Comparison of ENCODE assay signal across 10 cellular contexts in genomic region chr2:85579266-85579935, GRCh38. TPM values are rescaled to one million over a fixed set of nuclear protein-coding genes. Genes with fewer than 3 reads are reported as not detected.
DNase-seq lines count a peak whose midpoint lies in the region; ATAC-seq, FAIRE-seq and TF ChIP-seq lines count a peak whose summit lies in the region.
"Had no signal": no experiment of that assay in that cellular context is flagged by ENCODE, and none has a peak within 500 bp of the region (broad histone marks: within the 10 kb centered on the region; RNA-seq: fewer than 3 reads in every experiment).

No MANE protein-coding gene starts in this region.

- WGBS in A549 (ENCODE audit: missing lambda C conversion rate) = 76% methylated on average over 6 of the region's 6 CpGs

- DNase-seq in A549 (ENCODE audit: low read depth in 1 of 2, low spot score in 1 of 2) (no peak), NAMALWA (ENCODE audit: low spot score) (peak; percentile 43), DMS79 treated with DMSO at 0.1 percent for 48 hours (lab: John Stamatoyannopoulos, UW) (no peak), hippocampal formation (lab: John Stamatoyannopoulos, UW) (no peak)
- DNase-seq in central memory CD8-positive, alpha-beta T cell (ENCODE audit: low spot score in 2 of 2) = no peak
- DNase-seq: DMS53; stimulated activated CD4-positive, alpha-beta T cell treated with anti-CD3 and anti-CD28 coated beads, Interleukin-4, amount 100 ng/mL, for 4 hours had no signal

- peak overlapping the region; percentile 94 for H3K27ac Mint-ChIP-seq in central memory CD8-positive, alpha-beta T cell (ENCODE audit: low read depth)

- H3K27ac ChIP-seq in A549 (no peak overlapping the region), muscle layer of duodenum (ENCODE audit: low read length) (peak overlapping the region; percentile 26)

- TF ChIP-seq POLR2A in A549 (IDR thresholded peaks at IDR 0.05; ENCODE audit: low read length) = no peak

- peaks cover 7% of the 10 kb centered on the region for H3K4me1 ChIP-seq in A549
- peaks cover 5 to 11% of the 10 kb centered on the region in 2 donors for H3K4me1 ChIP-seq in muscle layer of duodenum (ENCODE audit: control insufficient read depth in 1 of 2, insufficient read depth in 2 of 2, low read length in 2 of 2)

- TF ChIP-seq RAD21 in A549 (conservative IDR thresholded peaks at IDR 0.05 in 1 of 2, IDR thresholded peaks at IDR 0.05 in 1 of 2) = no peak

- H3K4me3 Mint-ChIP-seq in central memory CD8-positive, alpha-beta T cell = peak overlapping the region; percentile 95

- no peaks in the 10 kb centered on the region for H3K9me3 Mint-ChIP-seq in central memory CD8-positive, alpha-beta T cell

- TF ChIP-seq CTCF in A549 (IDR thresholded peaks at IDR 0.05) = no peak

- no peaks in the 10 kb centered on the region for H3K36me3 ChIP-seq in muscle layer of duodenum (ENCODE audit: control insufficient read depth in 1 of 2, insufficient read depth in 2 of 2, low read length in 2 of 2)

- FAIRE-seq in A549 (lab: Jason Lieb, UNC) = no peak

- no peak overlapping the region for H3K4me2 ChIP-seq in A549

- H3K4me3 ChIP-seq in A549 = no peak overlapping the region
- H3K4me3 ChIP-seq in muscle layer of duodenum (ENCODE audit: low read depth in 1 of 2, low read length in 2 of 2) = peak overlapping the region in 1 of 2 donors; percentile 56

- POLR2A ChIA-PET in A549 (lab: Yijun Ruan, JAX) = interaction anchor here (0.9 kb wide), 1 partner anchor 16 kb away, joined by 3 read pairs; the partner anchor contains the start of gene RNF181

- H3K27me3 Mint-ChIP-seq in central memory CD8-positive, alpha-beta T cell = no peaks in the 10 kb centered on the region

- CTCF ChIA-PET in A549 (lab: Yijun Ruan, JAX) = interaction anchor here (0.7 to 1.5 kb wide), 4 partner anchors 9 to 58 kb away, joined by 3 to 4 read pairs (median 4); no protein-coding TSS in a partner anchor

- H3K9me3 ChIP-seq in A549 (no peaks in the 10 kb centered on the region), muscle layer of duodenum (ENCODE audit: control insufficient read depth in 1 of 2, low read length in 2 of 2) (no peaks in the 10 kb centered on the region)

- H3K27me3 ChIP-seq in muscle layer of duodenum (ENCODE audit: low read depth, low read length) = no peaks in the 10 kb centered on the region

- no peak for TF ChIP-seq EP300 in A549 (IDR thresholded peaks at IDR 0.05)

- H3K36me3 Mint-ChIP-seq in central memory CD8-positive, alpha-beta T cell (ENCODE audit: insufficient read depth) = peaks cover 31% of the 10 kb centered on the region

- peaks cover 46% of the 10 kb centered on the region for H3K4me1 Mint-ChIP-seq in central memory CD8-positive, alpha-beta T cell

- ATAC-seq in A549 (no peak), GM19324 (IDR thresholded peaks at IDR 0.05; ENCODE audit: low FRiP score, unreplicated experiment) (no peak), HG02798 (IDR thresholded peaks at IDR 0.05; ENCODE audit: poor library complexity, unreplicated experiment) (no peak)
- ATAC-seq in central memory CD8-positive, alpha-beta T cell (replicated peaks; ENCODE audit: extremely low read depth, poor library complexity, severe bottlenecking) = no peak

TF ChIP-seq in A549, 52 proteins besides CTCF, POLR2A, EP300 and RAD21:
- TF ChIP-seq HOXB13 (CRISPR knock-in tag; IDR thresholded peaks at IDR 0.05; ENCODE audit: low read depth) (no peak), MAFK (IDR thresholded peaks at IDR 0.05; ENCODE audit: partially characterized antibody) (peak; percentile 11)

RNA-seq across cellular contexts. Expression of gene VAMP8, which starts 2.0 kb away (rescaled TPM):
- polyA plus RNA-seq in A549 (2011; rRNA removed) = 38.3 and 41.1 TPM in 2 replicates
- polyA plus RNA-seq in A549 (2012; cell fraction: cytosol; rRNA removed) = 21.5 and 24.5 TPM in 2 replicates
- 5.7 and 12.5 TPM in 2 replicates for polyA plus RNA-seq in A549 (2012; cell fraction: nucleus; rRNA removed)
- polyA plus RNA-seq in A549 (2017; fragmentation: RNase III; extraction: RNeasy Plus Mini Kit Qiagen cat#74134 plus additional on column Dnase treatment) = 17.7 to 22.4 TPM (median 18.5 TPM) in 3 replicates
- 8.3 and 8.7 TPM in 2 replicates for polyA minus RNA-seq in A549 (2011; rRNA and poly(A)+ RNA removed)

RNA-seq across cellular contexts. Expression of gene VAMP5, which starts 4.8 kb away (rescaled TPM):
- polyA plus RNA-seq in A549 (2011; rRNA removed) (0.16 and 0.67 TPM in 2 replicates), A549 (2017; fragmentation: RNase III; extraction: RNeasy Plus Mini Kit Qiagen cat#74134 plus additional on column Dnase treatment) (not detected in 3 replicates)
- polyA plus RNA-seq in A549 (2012; cell fraction: cytosol; rRNA removed) = 0.10 and 0.25 TPM in 2 replicates
- polyA plus RNA-seq in A549 (2012; cell fraction: nucleus; rRNA removed) = 0.29 and 0.95 TPM in 2 replicates
- polyA minus RNA-seq in A549 (2011; rRNA and poly(A)+ RNA removed) = 0.58 TPM in 1 of 2 replicates, not detected in the other

RNA-seq across cellular contexts. Expression of gene RNF181, which starts 16.1 kb away (rescaled TPM):
- polyA plus RNA-seq in A549 (2011; rRNA removed) (287 and 366 TPM in 2 replicates), A549 (2017; fragmentation: RNase III; extraction: RNeasy Plus Mini Kit Qiagen cat#74134 plus additional on column Dnase treatment) (182 to 199 TPM (median 189 TPM) in 3 replicates)
- 318 and 381 TPM in 2 replicates for polyA plus RNA-seq in A549 (2012; cell fraction: cytosol; rRNA removed)
- polyA plus RNA-seq in A549 (2012; cell fraction: nucleus; rRNA removed) = 260 and 338 TPM in 2 replicates
- 111 and 217 TPM in 2 replicates for polyA minus RNA-seq in A549 (2011; rRNA and poly(A)+ RNA removed)

RNA-seq across cellular contexts. Expression of gene GGCX, which starts 18.1 kb away (rescaled TPM):
- 39.0 and 49.6 TPM in 2 replicates for polyA plus RNA-seq in A549 (2011; rRNA removed)
- polyA plus RNA-seq in A549 (2012; cell fraction: cytosol; rRNA removed) = 49.1 and 53.4 TPM in 2 replicates
- 69.5 and 77.4 TPM in 2 replicates for polyA plus RNA-seq in A549 (2012; cell fraction: nucleus; rRNA removed)
- polyA plus RNA-seq in A549 (2017; fragmentation: RNase III; extraction: RNeasy Plus Mini Kit Qiagen cat#74134 plus additional on column Dnase treatment) = 48.7 to 58.5 TPM (median 55.1 TPM) in 3 replicates
- polyA minus RNA-seq in A549 (2011; rRNA and poly(A)+ RNA removed) = 99.1 and 106 TPM in 2 replicates

RNA-seq across cellular contexts. Expression of gene TMEM150A, which starts 23.1 kb away (rescaled TPM):
- polyA plus RNA-seq in A549 (2011; rRNA removed) = 8.5 and 14.0 TPM in 2 replicates
- polyA plus RNA-seq in A549 (2012; cell fraction: cytosol; rRNA removed) = 9.4 and 12.9 TPM in 2 replicates
- 34.4 and 36.3 TPM in 2 replicates for polyA plus RNA-seq in A549 (2012; cell fraction: nucleus; rRNA removed)
- polyA plus RNA-seq in A549 (2017; fragmentation: RNase III; extraction: RNeasy Plus Mini Kit Qiagen cat#74134 plus additional on column Dnase treatment) = 8.0 to 10.9 TPM (median 10.6 TPM) in 3 replicates
- 7.4 and 11.9 TPM in 2 replicates for polyA minus RNA-seq in A549 (2011; rRNA and poly(A)+ RNA removed)
